1 cellular context compared by ENCODE assay signal in genomic region chr15:55758580-55758986, GRCh38.
TF ChIP-seq lines count a peak whose summit lies in the region.

No MANE protein-coding gene starts in this region.

TF ChIP-seq in HEK293, 187 proteins besides CTCF, POLR2A, EP300 and RAD21 (continued from another document):
- no peak for TF ChIP-seq ZNF302 (tag by site-specific recombination; IDR thresholded peaks at IDR 0.05; ENCODE audit: low read depth)
- peak; percentile 59; the same call in 1 of the 2 replicates for TF ChIP-seq ZBTB8A (tag by site-specific recombination; IDR thresholded peaks at IDR 0.05)
- no peak for TF ChIP-seq ZNF211 (tag by site-specific recombination; IDR thresholded peaks at IDR 0.05; ENCODE audit: low read depth)
- TF ChIP-seq YY2 (tag by site-specific recombination; IDR thresholded peaks at IDR 0.05) = no peak
- no peak for TF ChIP-seq ZNF175 (tag by site-specific recombination; IDR thresholded peaks at IDR 0.05)
- TF ChIP-seq OVOL3 (tag by site-specific recombination; IDR thresholded peaks at IDR 0.05) = no peak
- TF ChIP-seq BCL6B (tag by site-specific recombination; IDR thresholded peaks at IDR 0.05) = no peak
- TF ChIP-seq ZNF404 (tag by site-specific recombination; IDR thresholded peaks at IDR 0.05) = no peak
- no peak for TF ChIP-seq ZNF354C (tag by site-specific recombination; IDR thresholded peaks at IDR 0.05; ENCODE audit: borderline replicate concordance, low read depth)
- peak; percentile 63; the same call in 1 of the 2 replicates for TF ChIP-seq ZNF423 (tag by site-specific recombination; IDR thresholded peaks at IDR 0.05)
- no peak for TF ChIP-seq ZNF621 (tag by site-specific recombination; IDR thresholded peaks at IDR 0.05)
- TF ChIP-seq ZNF416 (tag by site-specific recombination; IDR thresholded peaks at IDR 0.05) = no peak
- TF ChIP-seq PATZ1 (tag by site-specific recombination; IDR thresholded peaks at IDR 0.05) = no peak
- no peak for TF ChIP-seq ZNF311 (tag by site-specific recombination; IDR thresholded peaks at IDR 0.05; ENCODE audit: borderline replicate concordance)
- TF ChIP-seq ZSCAN23 (tag by site-specific recombination; IDR thresholded peaks at IDR 0.05) = no peak
- TF ChIP-seq ZNF488 (tag by site-specific recombination; IDR thresholded peaks at IDR 0.05) = no peak
- no peak for TF ChIP-seq ZBTB26 (tag by site-specific recombination; optimal IDR thresholded peaks at IDR 0.05)
- TF ChIP-seq YY1 (tag by site-specific recombination; IDR thresholded peaks at IDR 0.05) = peak; percentile 59; the same call in 1 of the 2 replicates
- TF ChIP-seq ZNF26 (tag by site-specific recombination; IDR thresholded peaks at IDR 0.05) = no peak
- 0 out of 2 replicates have a peak, but pooled peaks have one; percentile 28 for TF ChIP-seq ZNF561 (tag by site-specific recombination; IDR thresholded peaks at IDR 0.05; ENCODE audit: borderline replicate concordance)
- TF ChIP-seq ZNF529 (tag by site-specific recombination; IDR thresholded peaks at IDR 0.05; ENCODE audit: insufficient replicate concordance) = no peak
- no peak for TF ChIP-seq ZNF571 (tag by site-specific recombination; IDR thresholded peaks at IDR 0.05)
- no peak for TF ChIP-seq ZNF174 (tag by site-specific recombination; IDR thresholded peaks at IDR 0.05)
- no peak for TF ChIP-seq GLI4 (tag by site-specific recombination; IDR thresholded peaks at IDR 0.05)
